26 cellular contexts compared by ENCODE assay signal in the genomic region with DNA sequence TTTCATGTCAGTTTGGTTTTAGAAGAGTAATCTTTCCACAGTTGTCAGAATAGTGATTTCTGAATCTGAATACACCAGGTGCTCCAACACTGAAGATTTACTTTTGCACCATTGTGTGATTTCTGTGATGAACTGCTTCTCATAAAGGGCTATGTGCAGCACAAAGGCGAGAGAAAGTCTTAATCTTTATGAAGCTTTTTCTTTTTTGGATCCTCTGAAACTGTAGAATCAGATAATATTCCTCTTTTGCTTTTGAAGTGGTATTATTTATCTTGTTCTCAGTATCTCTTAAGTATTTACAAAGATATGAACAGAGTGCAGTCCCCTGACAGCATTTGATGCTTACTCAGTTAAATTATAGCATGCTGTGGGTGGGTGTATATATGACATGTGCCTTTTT.
"Had no signal": no experiment of that assay in that cellular context is flagged by ENCODE, and none has a peak within 500 bp of the region (broad histone marks: within the 10 kb centered on the region; RNA-seq: fewer than 3 reads in every experiment).

No MANE protein-coding gene starts in this region.

- DNase-seq: activated CD4-positive, alpha-beta T cell treated with anti-CD3 and anti-CD28 coated beads, Interleukin-2, amount 10 ng/mL, durations not matched to agents 7 days and 5 days; activated CD8-positive, alpha-beta memory T cell treated with anti-CD3 and anti-CD28 coated beads, Interleukin-2, amount 10 ng/mL, durations not matched to agents 7 days and 5 days; activated CD8-positive, alpha-beta T cell treated with anti-CD3 and anti-CD28 coated beads for 36 hours; activated effector memory CD4-positive, alpha-beta T cell treated with anti-CD3 and anti-CD28 coated beads, Interleukin-2, amount 50 U/mL, for 16 hours; activated naive CD4-positive, alpha-beta T cell treated with anti-CD3 and anti-CD28 coated beads, Interleukin-2, amount 10 ng/mL, durations not matched to agents 7 days and 5 days; activated T-cell treated with anti-CD3 and anti-CD28 coated beads for 4 hours; anterior cingulate cortex; body of pancreas; dermis blood vessel endothelial cell; effector memory CD4-positive, alpha-beta T cell; foreskin keratinocyte; kidney; midbrain; small intestine; stimulated activated CD4-positive, alpha-beta T cell treated with anti-CD3 and anti-CD28 coated beads, Interleukin-2, amount 100 ng/mL, for 24 hours; stimulated activated naive CD8-positive, alpha-beta T cell treated with anti-CD3 and anti-CD28 coated beads, Interleukin-15, amount 100 ng/mL, for 72 hours; T-helper 2 cell; transverse colon had no signal

- H3K27me3 ChIP-seq: body of pancreas, foreskin keratinocyte, suprapubic skin, transverse colon, vagina had no signal

- H3K36me3 ChIP-seq: suprapubic skin, transverse colon, vagina had no signal

- H3K4me1 ChIP-seq: body of pancreas, suprapubic skin, transverse colon, vagina had no signal

- H3K4me3 ChIP-seq: body of pancreas, lung, suprapubic skin, transverse colon, vagina had no signal

- H3K27ac ChIP-seq: body of pancreas, foreskin keratinocyte, suprapubic skin, transverse colon, vagina, VCaP had no signal

- ATAC-seq: activated CD4-positive, CD25-positive, alpha-beta regulatory T cell treated with anti-CD3 and anti-CD28 coated beads, Interleukin-2, amount 50 U/mL, for 24 hours; activated CD8-positive, alpha-beta memory T cell treated with anti-CD3 and anti-CD28 coated beads, Interleukin-2, amount 10 ng/mL, durations not matched to agents 7 days and 5 days; activated CD8-positive, alpha-beta T cell treated with anti-CD3 and anti-CD28 coated beads for 36 hours; body of pancreas; foreskin keratinocyte; natural killer cell treated with Interleukin-12 subunit alpha and Interleukin-12 subunit beta and Interleukin-15 and Interleukin-18, amount 100 ng/mL, for 72 hours; sciatic nerve; stimulated activated effector memory CD8-positive, alpha-beta T cell treated with anti-CD3 and anti-CD28 coated beads, Interleukin-12 subunit alpha, Interleukin-12 subunit beta, amount 100 ng/mL, for 72 hours; stimulated activated naive CD8-positive, alpha-beta T cell treated with anti-CD3 and anti-CD28 coated beads, Interleukin-15, amount 100 ng/mL, for 72 hours had no signal

- H3K9me3 ChIP-seq: body of pancreas, suprapubic skin, transverse colon, vagina had no signal
